ENCODE assay signal across 9 cellular contexts in genomic region chr17:75364078-75364477, GRCh38. TPM values are rescaled to one million over a fixed set of nuclear protein-coding genes. Genes with fewer than 3 reads are reported as not detected.
A peak's percentile ranks its signal among the peaks of the same experiment; 100 is the strongest.
DNase-seq lines count a peak whose midpoint lies in the region; TF ChIP-seq lines count a peak whose summit lies in the region.
"Had no signal": no experiment of that assay in that cellular context is flagged by ENCODE, and none has a peak within 500 bp of the region (broad histone marks: within the 10 kb centered on the region; RNA-seq: fewer than 3 reads in every experiment).

No MANE protein-coding gene starts in this region.

- CTCF ChIA-PET in OCI-LY7 (lab: Charles Lee; ENCODE audit: unreplicated experiment) = interaction anchor here (0.8 kb wide), 1 partner anchor 68 kb away, joined by 4 read pairs; no protein-coding TSS in a partner anchor

- POLR2A ChIA-PET in OCI-LY7 (lab: Charles Lee) = interaction anchor here (0.5 to 4.4 kb wide), 15 partner anchors 12 to 75 kb away, joined by 3 to 25 read pairs (median 6); partner anchors contain the start of gene SLC25A19

- H4K20me1 ChIP-seq in OCI-LY7 (ENCODE audit: insufficient read depth, low read length) = peaks cover 67% of the 10 kb centered on the region

- BruUV-seq in OCI-LY7 (replicated peaks; lab: Mats Ljungman, UMichigan) = no TSS peak

- peaks cover 97% of the 10 kb centered on the region for H3K4me1 ChIP-seq in OCI-LY7 (ENCODE audit: insufficient read depth, low read length, poor library complexity, severe bottlenecking)

- H3K9me3 ChIP-seq in OCI-LY7 (ENCODE audit: low read length) = no peaks in the 10 kb centered on the region
- H3K9me3 ChIP-seq: SJCRH30 had no signal

- H3K4me2 ChIP-seq in OCI-LY7 (ENCODE audit: low read length) = peak overlapping the region; percentile 71

- peaks cover 26% of the 10 kb centered on the region; the same call in 1 of the 2 replicates for H3K36me3 ChIP-seq in OCI-LY7 (ENCODE audit: insufficient read depth, low read length)
- H3K36me3 ChIP-seq: SJCRH30 had no signal

- H2AFZ ChIP-seq in OCI-LY7 (ENCODE audit: low read length) = no peak overlapping the region

- H3K27ac ChIP-seq in OCI-LY7 (ENCODE audit: low read depth, low read length, poor library complexity, severe bottlenecking) (peak overlapping the region; percentile 64), substantia nigra (ENCODE audit: low read depth, low read length, poor library complexity, severe bottlenecking) (no peak overlapping the region)
- H3K27ac ChIP-seq: SJCRH30 had no signal

- H3K4me3 ChIP-seq in OCI-LY7 (ENCODE audit: low read depth, low read length, poor library complexity, severe bottlenecking) = peak overlapping the region; percentile 44
- no peak overlapping the region for H3K4me3 ChIP-seq in epithelial cell of esophagus (ENCODE audit: low read length)
- H3K4me3 ChIP-seq: SJCRH30 had no signal

- no peaks in the 10 kb centered on the region for H3K9me2 ChIP-seq in OCI-LY7 (ENCODE audit: insufficient read depth, low read length)

- H3K79me2 ChIP-seq in OCI-LY7 (ENCODE audit: insufficient read depth, low read depth, low read length) = peaks cover 100% of the 10 kb centered on the region

- H3K9me3 Mint-ChIP-seq in immature natural killer cell = no peaks in the 10 kb centered on the region

- H3K4me1 Mint-ChIP-seq in immature natural killer cell = peaks cover 86 to 93% of the 10 kb centered on the region in 2 donors

- peak; percentile 81 for DNase-seq in EL
- no peak for DNase-seq in OCI-LY7 (ENCODE audit: low spot score)
- DNase-seq in epithelial cell of esophagus (ENCODE audit: low read depth) = peak; percentile 74
- DNase-seq in renal cortical epithelial cell (ENCODE audit: low read depth) = peak; percentile 86
- DNase-seq in NK-92 treated with Interleukin-12 subunit alpha and Interleukin-12 subunit beta, amount 100 ng/mL, for 24 hours (lab: John Stamatoyannopoulos, UW) = no peak
- DNase-seq in substantia nigra (lab: John Stamatoyannopoulos, UW) = no peak
- DNase-seq in immature natural killer cell = no peak
- DNase-seq: SJCRH30, small intestine had no signal

- intact Hi-C loops in OCI-LY7 (cut with micrococcal nuclease; ENCODE audit: unreplicated experiment) = no loop called here

- H3K27me3 Mint-ChIP-seq in immature natural killer cell (ENCODE audit: low read depth in 3 of 3) = peaks cover 0 to 2% (median 0%) of the 10 kb centered on the region in 3 donors

- H3K27ac Mint-ChIP-seq in immature natural killer cell = peak overlapping the region in 2 of 6 donors; percentile 6 to 51

- H3K4me3 Mint-ChIP-seq in immature natural killer cell = peak overlapping the region in 1 of 5 donors; percentile 15

- no peak for TF ChIP-seq CTCF in OCI-LY7 (conservative IDR thresholded peaks at IDR 0.05; ENCODE audit: low read length)
- TF ChIP-seq CTCF in epithelial cell of esophagus (IDR thresholded peaks at IDR 0.05; ENCODE audit: insufficient read depth, low read depth, low read length, missing control alignments) = no peak

- H3K36me3 Mint-ChIP-seq in immature natural killer cell = no peaks in the 10 kb centered on the region

RNA-seq across cellular contexts. Expression of gene GRB2, which starts 41.4 kb away (rescaled TPM):
- 240 and 244 TPM in 2 replicates for total RNA-seq in OCI-LY7 (2014; rRNA removed; shearing (Covaris generic))
- 294 and 308 TPM in 2 replicates for total RNA-seq in OCI-LY7 (2022)
- 110 and 112 TPM in 2 replicates for total RNA-seq in renal cortical epithelial cell
- 100 to 1,000 TPM; 104 to 161 (median 135) TPM for polyA plus RNA-seq in immature natural killer cell

Comparison
In these comparisons a context has a peak if more than half of its experiments do, and no peak if none do; other contexts are left out.
1. DNase-seq: peak in EL (single experiment), epithelial cell of esophagus (single experiment) and renal cortical epithelial cell (single experiment); none in OCI-LY7 (single experiment), NK-92 treated with Interleukin-12 subunit alpha and Interleukin-12 subunit beta, amount 100 ng/mL, for 24 hours (single experiment), substantia nigra (0 of 49) and immature natural killer cell (0 of 3).